1 cellular context compared by ENCODE assay signal in the genomic region with DNA sequence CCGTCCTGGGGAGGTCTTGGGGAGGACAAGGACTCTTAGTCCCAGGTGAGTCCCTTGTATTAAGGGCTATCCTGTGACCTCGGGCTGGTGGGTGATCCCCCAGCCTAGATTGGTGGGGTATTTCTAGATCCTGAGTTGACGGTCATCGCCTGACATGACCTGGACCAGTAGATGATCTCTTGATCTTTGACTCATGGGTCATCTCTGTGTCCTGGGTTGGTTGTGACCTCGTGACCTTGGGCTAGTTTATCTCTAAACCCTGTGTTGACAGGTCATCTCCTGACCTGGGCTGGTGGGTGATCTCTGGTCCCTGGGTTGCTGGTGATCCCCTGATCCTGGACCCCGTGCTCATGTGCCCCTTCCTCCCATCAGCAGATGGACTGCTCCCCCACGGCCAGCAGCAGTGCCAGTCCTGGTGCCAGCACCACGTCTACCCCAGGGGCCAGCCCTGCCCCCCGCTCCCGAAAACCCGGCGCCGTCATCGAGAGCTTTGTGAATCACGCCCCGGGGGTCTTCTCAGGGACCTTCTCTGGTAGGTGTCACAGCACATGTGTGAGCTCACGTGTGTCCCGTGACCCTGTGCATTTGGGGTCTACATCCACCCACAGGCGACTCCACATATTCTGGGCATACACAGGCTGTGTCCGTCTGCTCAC.
TF ChIP-seq lines count a peak whose summit lies in the region.

No MANE protein-coding gene starts in this region.

TF ChIP-seq in HCT116, 20 proteins besides CTCF, POLR2A, EP300 and RAD21:
- TF ChIP-seq YY1 (IDR thresholded peaks at IDR 0.05; ENCODE audit: extremely low read depth, insufficient replicate concordance, low read depth, low read length) (no peak), EGR1 (IDR thresholded peaks at IDR 0.05; ENCODE audit: low read depth) (no peak), SP1 (IDR thresholded peaks at IDR 0.05; ENCODE audit: low read depth) (no peak), EZH2phosphoT487 (IDR thresholded peaks at IDR 0.05; ENCODE audit: borderline replicate concordance) (no peak), CBX3 (IDR thresholded peaks at IDR 0.05; ENCODE audit: low read depth) (no peak), ELF1 (IDR thresholded peaks at IDR 0.05; ENCODE audit: borderline replicate concordance, low read depth) (no peak), FOSL1 (IDR thresholded peaks at IDR 0.05; ENCODE audit: low read depth) (no peak), ZFX (IDR thresholded peaks at IDR 0.05) (no peak), JUND (IDR thresholded peaks at IDR 0.05) (no peak), POLR2AphosphoS5 (IDR thresholded peaks at IDR 0.05; ENCODE audit: low read depth, low read length) (no peak), CEBPB (IDR thresholded peaks at IDR 0.05; ENCODE audit: low read depth) (no peak)
- TF ChIP-seq, protein P1, sequence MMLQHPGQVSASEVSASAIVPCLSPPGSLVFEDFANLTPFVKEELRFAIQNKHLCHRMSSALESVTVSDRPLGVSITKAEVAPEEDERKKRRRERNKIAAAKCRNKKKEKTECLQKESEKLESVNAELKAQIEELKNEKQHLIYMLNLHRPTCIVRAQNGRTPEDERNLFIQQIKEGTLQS (IDR thresholded peaks at IDR 0.05) = no peak
- TF ChIP-seq, protein P2, sequence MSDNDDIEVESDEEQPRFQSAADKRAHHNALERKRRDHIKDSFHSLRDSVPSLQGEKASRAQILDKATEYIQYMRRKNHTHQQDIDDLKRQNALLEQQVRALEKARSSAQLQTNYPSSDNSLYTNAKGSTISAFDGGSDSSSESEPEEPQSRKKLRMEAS (IDR thresholded peaks at IDR 0.05) = no peak
- TF ChIP-seq, protein P3, sequence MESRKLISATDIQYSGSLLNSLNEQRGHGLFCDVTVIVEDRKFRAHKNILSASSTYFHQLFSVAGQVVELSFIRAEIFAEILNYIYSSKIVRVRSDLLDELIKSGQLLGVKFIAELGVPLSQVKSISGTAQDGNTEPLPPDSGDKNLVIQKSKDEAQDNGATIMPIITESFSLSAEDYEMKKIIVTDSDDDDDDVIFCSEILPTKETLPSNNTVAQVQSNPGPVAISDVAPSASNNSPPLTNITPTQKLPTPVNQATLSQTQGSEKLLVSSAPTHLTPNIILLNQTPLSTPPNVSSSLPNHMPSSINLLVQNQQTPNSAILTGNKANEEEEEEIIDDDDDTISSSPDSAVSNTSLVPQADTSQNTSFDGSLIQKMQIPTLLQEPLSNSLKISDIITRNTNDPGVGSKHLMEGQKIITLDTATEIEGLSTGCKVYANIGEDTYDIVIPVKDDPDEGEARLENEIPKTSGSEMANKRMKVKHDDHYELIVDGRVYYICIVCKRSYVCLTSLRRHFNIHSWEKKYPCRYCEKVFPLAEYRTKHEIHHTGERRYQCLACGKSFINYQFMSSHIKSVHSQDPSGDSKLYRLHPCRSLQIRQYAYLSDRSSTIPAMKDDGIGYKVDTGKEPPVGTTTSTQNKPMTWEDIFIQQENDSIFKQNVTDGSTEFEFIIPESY (IDR thresholded peaks at IDR 0.05; ENCODE audit: extremely low read depth, insufficient replicate concordance, low read length) = no peak
